Comparison of ENCODE assay signal across 9 cellular contexts in the genomic region with DNA sequence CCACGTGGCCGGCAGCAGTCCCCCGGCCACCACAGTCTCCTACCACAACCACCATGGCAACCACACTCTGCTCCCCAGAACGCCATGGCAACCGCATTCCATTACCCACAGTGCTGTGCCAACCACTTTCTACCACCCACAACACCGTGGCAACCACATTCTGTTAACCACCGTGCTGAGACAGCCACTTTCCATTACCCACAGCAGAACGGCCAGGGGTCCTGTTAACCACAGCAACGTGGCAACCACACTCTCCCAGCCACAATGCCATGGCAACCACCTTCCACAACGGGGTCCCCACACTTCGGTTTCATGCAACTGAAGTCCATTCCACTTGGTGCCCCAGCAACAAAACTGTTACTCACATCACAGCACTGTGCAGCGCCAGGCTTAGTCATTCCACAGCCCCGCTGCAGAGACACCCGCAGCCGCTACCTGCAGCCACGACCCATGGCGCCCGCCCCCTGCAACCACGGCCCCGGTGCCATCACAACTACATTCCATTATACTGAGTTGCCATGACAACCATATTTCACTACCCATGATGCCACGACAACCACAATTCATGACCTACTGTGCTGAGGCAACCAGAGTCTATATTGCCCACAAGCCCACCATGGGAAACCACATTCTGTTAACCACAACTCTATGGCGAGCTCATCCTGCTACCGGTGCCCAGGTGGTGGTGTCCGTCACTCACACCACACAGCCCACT. TPM values are rescaled to one million over a fixed set of nuclear protein-coding genes. Genes with fewer than 3 reads are reported as not detected.
DNase-seq lines count a peak whose midpoint lies in the region; ATAC-seq and TF ChIP-seq lines count a peak whose summit lies in the region.
"Had no signal": no experiment of that assay in that cellular context is flagged by ENCODE, and none has a peak within 500 bp of the region (broad histone marks: within the 10 kb centered on the region; RNA-seq: fewer than 3 reads in every experiment).

No MANE protein-coding gene starts in this region.

- H3K4me2 ChIP-seq in KMS-11: peak overlapping the region; percentile 43

- H3K27ac Mint-ChIP-seq in activated CD8-positive, alpha-beta memory T cell treated with anti-CD3 and anti-CD28 coated beads, Interleukin-2, amount 10 ng/mL, durations not matched to agents 7 days and 5 days: peak overlapping the region; percentile 91

- H3K4me1 Mint-ChIP-seq in activated CD8-positive, alpha-beta memory T cell treated with anti-CD3 and anti-CD28 coated beads, Interleukin-2, amount 10 ng/mL, durations not matched to agents 7 days and 5 days: peaks cover 17% of the 10 kb centered on the region

- peaks cover 17% of the 10 kb centered on the region for H3K4me1 ChIP-seq in KMS-11 (ENCODE audit: low read depth, poor library complexity, severe bottlenecking)
- H3K4me1 ChIP-seq in foreskin keratinocyte: peaks cover 5% of the 10 kb centered on the region
- H3K4me1 ChIP-seq in tibial artery: peaks cover 0 to 27% (median 24%) of the 10 kb centered on the region in 4 donors

- intact Hi-C loops in tibial artery (cut with DNase I; ENCODE audit: low total_unique reads): no loop called here

- H3K4me3 Mint-ChIP-seq in activated CD8-positive, alpha-beta memory T cell treated with anti-CD3 and anti-CD28 coated beads, Interleukin-2, amount 10 ng/mL, durations not matched to agents 7 days and 5 days: peak overlapping the region; percentile 63

- peak; percentile 88 for ATAC-seq in activated CD8-positive, alpha-beta memory T cell treated with anti-CD3 and anti-CD28 coated beads, Interleukin-2, amount 10 ng/mL, durations not matched to agents 7 days and 5 days
- ATAC-seq in foreskin keratinocyte (peak; percentile 33), HG03095 (IDR thresholded peaks at IDR 0.05; ENCODE audit: unreplicated experiment) (no peak)

- peaks cover 5% of the 10 kb centered on the region for H3K36me3 Mint-ChIP-seq in activated CD8-positive, alpha-beta memory T cell treated with anti-CD3 and anti-CD28 coated beads, Interleukin-2, amount 10 ng/mL, durations not matched to agents 7 days and 5 days

- H3K27me3 ChIP-seq in KMS-11 (ENCODE audit: insufficient read depth, low read depth) (no peaks in the 10 kb centered on the region; the same call in 1 of the 2 replicates), foreskin keratinocyte (peaks cover 20% of the 10 kb centered on the region), tibial artery (peaks cover 0 to 57% of the 10 kb centered on the region in 2 donors)

- H3K27ac ChIP-seq in KMS-11 (peak overlapping the region; percentile 53), foreskin keratinocyte (no peak overlapping the region), tibial artery (no peak overlapping the region)

- H3K36me3 ChIP-seq in KMS-11 (ENCODE audit: insufficient read depth): no peaks in the 10 kb centered on the region
- no peaks in the 10 kb centered on the region for H3K36me3 ChIP-seq in tibial artery

- H3K9ac ChIP-seq in KMS-11: no peak overlapping the region; the same call in 1 of the 2 replicates

- H3K9me3 Mint-ChIP-seq in activated CD8-positive, alpha-beta memory T cell treated with anti-CD3 and anti-CD28 coated beads, Interleukin-2, amount 10 ng/mL, durations not matched to agents 7 days and 5 days (ENCODE audit: low read depth): no peaks in the 10 kb centered on the region

- H4K20me1 ChIP-seq in KMS-11 (ENCODE audit: insufficient read depth): no peaks in the 10 kb centered on the region

- no peaks in the 10 kb centered on the region for H3K9me3 ChIP-seq in tibial artery

- TF ChIP-seq CTCF in GM12865 (IDR thresholded peaks at IDR 0.05; ENCODE audit: insufficient read depth, low read depth, low read length, missing control alignments): no peak
- no peak for TF ChIP-seq CTCF in KMS-11 (conservative IDR thresholded peaks at IDR 0.05; ENCODE audit: low read depth, low read length)
- no peak for TF ChIP-seq CTCF in foreskin keratinocyte (conservative IDR thresholded peaks at IDR 0.05)
- no peak for TF ChIP-seq CTCF in tibial artery (IDR thresholded peaks at IDR 0.05)

- DNase-seq in GM12865 (ENCODE audit: low read depth) (peak; percentile 80), foreskin keratinocyte (peak in 1 of 2 donors; percentile 58), tibial artery (no peak), NCI-H345 (lab: John Stamatoyannopoulos, UW) (no peak)
- peak; percentile 87 for DNase-seq in activated CD8-positive, alpha-beta memory T cell treated with anti-CD3 and anti-CD28 coated beads, Interleukin-2, amount 10 ng/mL, durations not matched to agents 7 days and 5 days
- peak; percentile 62 for DNase-seq in stimulated activated CD8-positive, alpha-beta memory T cell treated with anti-CD3 and anti-CD28 coated beads, Interleukin-4, amount 100 ng/mL, for 24 hours (ENCODE audit: low read depth)

- CTCF ChIA-PET in activated CD8-positive, alpha-beta memory T cell treated with anti-CD3 and anti-CD28 coated beads, Interleukin-2, amount 10 ng/mL, durations not matched to agents 7 days and 5 days (lab: Charles Lee): no interaction called here

- H3K79me2 ChIP-seq in KMS-11 (ENCODE audit: insufficient read depth, low read depth): no peaks in the 10 kb centered on the region

- H3K4me3 ChIP-seq in GM12865 (ENCODE audit: low read depth, low read length): no peak overlapping the region
- H3K4me3 ChIP-seq in KMS-11 (IDR thresholded peaks at IDR 0.05; ENCODE audit: insufficient read depth, low read depth, low read length): no peak overlapping the region
- H3K4me3 ChIP-seq in tibial artery: no peak overlapping the region

- peaks cover 47% of the 10 kb centered on the region for H3K27me3 Mint-ChIP-seq in activated CD8-positive, alpha-beta memory T cell treated with anti-CD3 and anti-CD28 coated beads, Interleukin-2, amount 10 ng/mL, durations not matched to agents 7 days and 5 days

- no peak overlapping the region; the same call in 1 of the 2 replicates for H2AFZ ChIP-seq in KMS-11 (ENCODE audit: low read depth)

RNA-seq across cellular contexts. Expression of gene DPF1, which starts 10.0 kb away (rescaled TPM):
- under 1 TPM in 1 of 2 experiments, not detected in 1; 0.47 TPM for total RNA-seq in activated CD8-positive, alpha-beta memory T cell treated with anti-CD3 and anti-CD28 coated beads, Interleukin-2, amount 10 ng/mL, durations not matched to agents 7 days and 5 days
- total RNA-seq in foreskin keratinocyte: 3.3 and 3.8 TPM in 2 replicates
- 3.4 and 4.2 TPM in 2 replicates for polyA plus RNA-seq in foreskin keratinocyte
- total RNA-seq: mononuclear cell had no signal

RNA-seq across cellular contexts. Expression of gene PPP1R14A, which starts 42.1 kb away (rescaled TPM):
- total RNA-seq in activated CD8-positive, alpha-beta memory T cell treated with anti-CD3 and anti-CD28 coated beads, Interleukin-2, amount 10 ng/mL, durations not matched to agents 7 days and 5 days: not detected
- 2.3 and 4.2 TPM in 2 replicates for total RNA-seq in foreskin keratinocyte
- polyA plus RNA-seq in foreskin keratinocyte: 15.0 and 18.4 TPM in 2 replicates

RNA-seq across cellular contexts. Expression of gene SPINT2, which starts 50.3 kb away (rescaled TPM):
- 10 to 100 TPM in 1 of 2 experiments, 1 to 10 TPM in 1; 9.3 to 15.6 TPM for total RNA-seq in activated CD8-positive, alpha-beta memory T cell treated with anti-CD3 and anti-CD28 coated beads, Interleukin-2, amount 10 ng/mL, durations not matched to agents 7 days and 5 days
- total RNA-seq in foreskin keratinocyte: 419 and 453 TPM in 2 replicates
- 616 and 683 TPM in 2 replicates for polyA plus RNA-seq in foreskin keratinocyte

Comparison
In these comparisons a context has a peak if more than half of its experiments do, and no peak if none do; other contexts are left out.
1. DNase-seq: peak in GM12865 (single experiment), activated CD8-positive, alpha-beta memory T cell treated with anti-CD3 and anti-CD28 coated beads, Interleukin-2, amount 10 ng/mL, durations not matched to agents 7 days and 5 days (single experiment) and stimulated activated CD8-positive, alpha-beta memory T cell treated with anti-CD3 and anti-CD28 coated beads, Interleukin-4, amount 100 ng/mL, for 24 hours (single experiment); none in tibial artery (0 of 2) and NCI-H345 (single experiment).
2. RNA of gene SPINT2, which starts 50.3 kb away (total RNA-seq): 419 to 453 TPM in foreskin keratinocyte; 9.3 to 15.6 TPM in activated CD8-positive, alpha-beta memory T cell treated with anti-CD3 and anti-CD28 coated beads, Interleukin-2, amount 10 ng/mL, durations not matched to agents 7 days and 5 days; every median in the first group is over 10 times any median in the second.